Comparison of ENCODE assay signal across 10 cellular contexts in genomic region chr11:78354741-78355705, GRCh38.
DNase-seq lines count a peak whose midpoint lies in the region; ATAC-seq and TF ChIP-seq lines count a peak whose summit lies in the region.
"Had no signal": no experiment of that assay in that cellular context is flagged by ENCODE, and none has a peak within 500 bp of the region (broad histone marks: within the 10 kb centered on the region; RNA-seq: fewer than 3 reads in every experiment).

No MANE protein-coding gene starts in this region.

- H3K36me3 Mint-ChIP-seq in nephron (ENCODE audit: low read depth), result no peaks in the 10 kb centered on the region

- intact Hi-C loops in breast epithelium (cut with DNase I; ENCODE audit: low total_unique reads), result no loop called here

- no peaks in the 10 kb centered on the region for H3K9me3 ChIP-seq in breast epithelium

- TF ChIP-seq CTCF in NB4 (IDR thresholded peaks at IDR 0.05; ENCODE audit: low read depth, low read length) (no peak), nephron (IDR thresholded peaks at IDR 0.05; ENCODE audit: unreplicated experiment in 3 of 3) (no peak), breast epithelium (IDR thresholded peaks at IDR 0.05) (no peak)

- H3K4me3 Mint-ChIP-seq in nephron, result no peak overlapping the region

- no peaks in the 10 kb centered on the region for H3K27me3 ChIP-seq in breast epithelium
- H3K27me3 ChIP-seq: SJCRH30 had no signal

- H3K4me1 ChIP-seq in breast epithelium, result peaks cover 0 to 7% of the 10 kb centered on the region in 2 donors

- peaks cover 7% of the 10 kb centered on the region for H3K9me3 Mint-ChIP-seq in nephron
- H3K9me3 Mint-ChIP-seq: activated naive CD4-positive, alpha-beta T cell treated with anti-CD3 and anti-CD28 coated beads, Interleukin-2, amount 50 U/mL, for 72 hours had no signal

- H3K27me3 Mint-ChIP-seq in nephron (ENCODE audit: low read depth), result peaks cover under 1% of the 10 kb centered on the region

- H3K4me3 ChIP-seq in NB4 (ENCODE audit: low read depth, low read length) (no peak overlapping the region), breast epithelium (no peak overlapping the region)
- H3K4me3 ChIP-seq: SJCRH30 had no signal

- DNase-seq in NB4 (ENCODE audit: low read depth), result peak; percentile 55
- no peak for DNase-seq in breast epithelium (ENCODE audit: low spot score in 2 of 2)
- no peak for DNase-seq in globus pallidus (ENCODE audit: low spot score)
- DNase-seq: SJCRH30 had no signal

- no peak for TF ChIP-seq POLR2A in NB4 (IDR thresholded peaks at IDR 0.05; ENCODE audit: extremely low read depth, insufficient read length)
- TF ChIP-seq POLR2A in breast epithelium (IDR thresholded peaks at IDR 0.05), result no peak

- peak overlapping the region in 2 of 3 experiments; percentile 59 to 71 for H3K27ac Mint-ChIP-seq in nephron
- H3K27ac Mint-ChIP-seq: activated naive CD4-positive, alpha-beta T cell treated with anti-CD3 and anti-CD28 coated beads, Interleukin-2, amount 50 U/mL, for 72 hours had no signal

- ATAC-seq in GM18498 (IDR thresholded peaks at IDR 0.05; ENCODE audit: unreplicated experiment) (peak; percentile 73), SK-N-SH treated with all-trans-retinoic acid at 6 μM for 48 hours (peak; percentile 39; the same call in 1 of the 3 replicates), GM21723 (IDR thresholded peaks at IDR 0.05; ENCODE audit: unreplicated experiment) (no peak), HG03521 (IDR thresholded peaks at IDR 0.05; ENCODE audit: unreplicated experiment) (no peak)
- ATAC-seq: activated naive CD4-positive, alpha-beta T cell treated with anti-CD3 and anti-CD28 coated beads, Interleukin-2, amount 50 U/mL, for 72 hours had no signal

- H3K4me1 Mint-ChIP-seq in nephron, result peaks cover 54% of the 10 kb centered on the region

- no peak overlapping the region for H3K27ac ChIP-seq in breast epithelium
- H3K27ac ChIP-seq: SJCRH30 had no signal

- H3K36me3 ChIP-seq in breast epithelium, result no peaks in the 10 kb centered on the region
- H3K36me3 ChIP-seq: SJCRH30 had no signal

TF ChIP-seq in SK-N-SH treated with all-trans-retinoic acid at 6 μM for 48 hours, 23 proteins besides CTCF, POLR2A, EP300 and RAD21:
- no peak; the same call in 1 of the 2 replicates for TF ChIP-seq ISL1 (CRISPR knock-in tag; IDR thresholded peaks at IDR 0.05)
TF ChIP-seq in SK-N-SH treated with all-trans-retinoic acid at 6 μM for 48 hours: peak in this region for 0.

Comparison
In these comparisons a context has a peak if more than half of its experiments do, and no peak if none do; other contexts are left out.
1. ATAC-seq: peak in GM18498 (single experiment) and SK-N-SH treated with all-trans-retinoic acid at 6 μM for 48 hours (single experiment); none in GM21723 (single experiment) and HG03521 (single experiment).